Comparison of ENCODE assay signal across 1 cellular context in the genomic region with DNA sequence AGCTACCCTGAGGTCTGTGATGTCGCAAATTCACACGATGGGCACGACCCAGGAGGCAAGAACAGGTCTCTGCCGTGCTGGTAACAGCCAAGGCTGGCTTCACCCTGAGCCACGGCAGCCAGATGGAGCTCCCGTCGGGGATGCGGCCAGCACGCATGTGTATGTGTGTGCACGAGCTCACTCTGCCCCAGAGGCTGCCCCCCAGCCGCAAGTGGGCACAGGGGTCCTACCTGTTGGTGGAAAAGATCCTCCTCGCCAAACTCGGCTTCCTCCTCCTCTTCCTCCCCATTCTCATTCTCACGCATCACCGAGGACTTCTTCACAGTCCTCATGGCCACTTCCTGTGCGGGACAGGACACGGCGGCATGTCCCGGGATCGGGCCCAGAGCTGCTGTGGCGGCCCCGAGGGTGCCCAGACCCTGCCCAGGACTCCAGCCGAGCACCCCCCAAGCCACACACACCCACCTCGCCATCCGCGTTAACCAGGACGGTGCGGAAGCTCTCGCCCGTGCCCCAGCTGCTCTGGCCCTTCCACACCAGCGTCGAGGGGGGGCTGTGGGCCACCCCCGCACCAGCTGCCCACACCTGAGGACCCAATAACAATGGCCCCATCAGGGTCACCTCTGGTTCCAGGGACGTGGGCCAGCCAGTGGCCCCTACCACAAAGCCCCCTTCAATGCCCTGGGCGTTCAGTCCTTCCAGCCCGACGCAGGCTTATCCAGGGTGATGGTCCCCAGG.
TF ChIP-seq lines count a peak whose summit lies in the region.

No MANE protein-coding gene starts in this region.

TF ChIP-seq in IMR-90, 13 proteins besides CTCF, POLR2A, EP300 and RAD21 (continued from another document):
- TF ChIP-seq, protein P1, sequence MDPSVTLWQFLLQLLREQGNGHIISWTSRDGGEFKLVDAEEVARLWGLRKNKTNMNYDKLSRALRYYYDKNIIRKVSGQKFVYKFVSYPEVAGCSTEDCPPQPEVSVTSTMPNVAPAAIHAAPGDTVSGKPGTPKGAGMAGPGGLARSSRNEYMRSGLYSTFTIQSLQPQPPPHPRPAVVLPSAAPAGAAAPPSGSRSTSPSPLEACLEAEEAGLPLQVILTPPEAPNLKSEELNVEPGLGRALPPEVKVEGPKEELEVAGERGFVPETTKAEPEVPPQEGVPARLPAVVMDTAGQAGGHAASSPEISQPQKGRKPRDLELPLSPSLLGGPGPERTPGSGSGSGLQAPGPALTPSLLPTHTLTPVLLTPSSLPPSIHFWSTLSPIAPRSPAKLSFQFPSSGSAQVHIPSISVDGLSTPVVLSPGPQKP (IDR thresholded peaks at IDR 0.05; ENCODE audit: borderline replicate concordance, low read depth, low read length): no peak
- TF ChIP-seq SMC3 (IDR thresholded peaks at IDR 0.05; ENCODE audit: low read depth, low read length): no peak
- TF ChIP-seq, protein P2, sequence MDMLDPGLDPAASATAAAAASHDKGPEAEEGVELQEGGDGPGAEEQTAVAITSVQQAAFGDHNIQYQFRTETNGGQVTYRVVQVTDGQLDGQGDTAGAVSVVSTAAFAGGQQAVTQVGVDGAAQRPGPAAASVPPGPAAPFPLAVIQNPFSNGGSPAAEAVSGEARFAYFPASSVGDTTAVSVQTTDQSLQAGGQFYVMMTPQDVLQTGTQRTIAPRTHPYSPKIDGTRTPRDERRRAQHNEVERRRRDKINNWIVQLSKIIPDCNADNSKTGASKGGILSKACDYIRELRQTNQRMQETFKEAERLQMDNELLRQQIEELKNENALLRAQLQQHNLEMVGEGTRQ (IDR thresholded peaks at IDR 0.05; ENCODE audit: low read depth, low read length): no peak
- no peak for TF ChIP-seq MXI1 (IDR thresholded peaks at IDR 0.05; ENCODE audit: borderline replicate concordance, low read depth, low read length)
- TF ChIP-seq NFE2L2 (IDR thresholded peaks at IDR 0.05; ENCODE audit: low read depth, low read length): no peak
- no peak for TF ChIP-seq RCOR1 (IDR thresholded peaks at IDR 0.05; ENCODE audit: insufficient replicate concordance, low read length)
- no peak for TF ChIP-seq FOS (IDR thresholded peaks at IDR 0.05; ENCODE audit: low read depth, low read length)
- no peak for TF ChIP-seq MAFK (IDR thresholded peaks at IDR 0.05; ENCODE audit: low read depth, low read length)
- TF ChIP-seq BHLHE40 (IDR thresholded peaks at IDR 0.05; ENCODE audit: low read depth, low read length): no peak
- no peak for TF ChIP-seq CEBPB (IDR thresholded peaks at IDR 0.05; ENCODE audit: low read depth, low read length)
- TF ChIP-seq RFX5 (IDR thresholded peaks at IDR 0.05; ENCODE audit: low read depth, low read length): no peak
